Comparison of ENCODE assay signal across 14 cellular contexts in genomic region chr16:89920723-89921122, GRCh38. TPM values are rescaled to one million over a fixed set of nuclear protein-coding genes. Genes with fewer than 3 reads are reported as not detected.
A peak's percentile ranks its signal among the peaks of the same experiment; 100 is the strongest.
DNase-seq lines count a peak whose midpoint lies in the region; ATAC-seq and TF ChIP-seq lines count a peak whose summit lies in the region.
"Had no signal": no experiment of that assay in that cellular context is flagged by ENCODE, and none has a peak within 500 bp of the region (broad histone marks: within the 10 kb centered on the region; RNA-seq: fewer than 3 reads in every experiment).

No MANE protein-coding gene starts in this region.

- H3K27ac ChIP-seq in DOHH2 (ENCODE audit: low read depth, low read length) = peak overlapping the region; percentile 86
- H3K27ac ChIP-seq in Karpas-422 (ENCODE audit: low read length) = no peak overlapping the region
- H3K27ac ChIP-seq in trophoblast cell (ENCODE audit: low read depth, low read length) = peak overlapping the region; percentile 98
- H3K27ac ChIP-seq in foreskin keratinocyte = no peak overlapping the region
- H3K27ac ChIP-seq: HL-60 had no signal

- no peaks in the 10 kb centered on the region for H3K9me2 ChIP-seq in DOHH2 (replicated peaks; ENCODE audit: control insufficient read depth, low read length)
- no peaks in the 10 kb centered on the region for H3K9me2 ChIP-seq in Karpas-422 (replicated peaks; ENCODE audit: insufficient read depth, low read length)

- H3K4me2 ChIP-seq in DOHH2 (ENCODE audit: low read length) (peak overlapping the region; percentile 84), Karpas-422 (ENCODE audit: low read depth, low read length, poor library complexity, severe bottlenecking) (no peak overlapping the region), trophoblast cell (ENCODE audit: low read length) (no peak overlapping the region)

- H3K4me3 ChIP-seq in DOHH2 (ENCODE audit: low read length) = peak overlapping the region; percentile 90
- H3K4me3 ChIP-seq in Karpas-422 (ENCODE audit: low read length) = no peak overlapping the region
- H3K4me3 ChIP-seq in cardiac fibroblast (replicated peaks in 1 of 2; ENCODE audit: low read depth in 2 of 2, low read length in 2 of 2) = no peak overlapping the region
- no peak overlapping the region for H3K4me3 ChIP-seq in trophoblast cell (ENCODE audit: low read depth, low read length)

- no peak for ATAC-seq in HG02642 (IDR thresholded peaks at IDR 0.05; ENCODE audit: poor library complexity, unreplicated experiment)
- ATAC-seq in foreskin keratinocyte = no peak

- H3F3A ChIP-seq in DOHH2 (ENCODE audit: control insufficient read depth, insufficient read depth) = peaks cover 22% of the 10 kb centered on the region

- H3K36me3 ChIP-seq in DOHH2 (ENCODE audit: control insufficient read depth, low read length) = peaks cover 20% of the 10 kb centered on the region
- H3K36me3 ChIP-seq in Karpas-422 (ENCODE audit: insufficient read depth, low read length) = no peaks in the 10 kb centered on the region
- H3K36me3 ChIP-seq in trophoblast cell (ENCODE audit: control insufficient read depth in 1 of 2, insufficient read depth in 2 of 2, low read length in 2 of 2) = peaks cover 0 to 2% of the 10 kb centered on the region in 2 experiments

- TF ChIP-seq CTCF in DOHH2 (IDR thresholded peaks at IDR 0.05; ENCODE audit: low read depth, low read length, poor library complexity, severe bottlenecking) (no peak), cardiac fibroblast (IDR thresholded peaks at IDR 0.05; ENCODE audit: low read depth, low read length) (no peak), foreskin keratinocyte (conservative IDR thresholded peaks at IDR 0.05) (no peak)

- H4K91ac ChIP-seq in trophoblast cell (ENCODE audit: low read depth, low read length) = peak overlapping the region; percentile 83

- H3K27me3 ChIP-seq in DOHH2 (ENCODE audit: control insufficient read depth, low read length) = no peaks in the 10 kb centered on the region
- no peaks in the 10 kb centered on the region for H3K27me3 ChIP-seq in Karpas-422 (ENCODE audit: low read length)
- H3K27me3 ChIP-seq in trophoblast cell (ENCODE audit: insufficient read depth, low read length) = peaks cover 3% of the 10 kb centered on the region
- peaks cover 9% of the 10 kb centered on the region for H3K27me3 ChIP-seq in foreskin keratinocyte

- no peak for DNase-seq in Karpas-422
- DNase-seq in cardiac fibroblast (ENCODE audit: low read depth in 2 of 2) = peak; percentile 24 to 40
- DNase-seq in trophoblast cell = no peak
- no peak for DNase-seq in stimulated activated CD4-positive, alpha-beta T cell treated with anti-CD3 and anti-CD28 coated beads, Interleukin-2, amount 100 ng/mL, for 24 hours
- no peak for DNase-seq in foreskin keratinocyte
- no peak for DNase-seq in activated naive CD4-positive, alpha-beta T cell treated with Interleukin-2 at 50 U/mL for 16 hours
- DNase-seq: Calu3, hypothalamus, NCI-H1417 treated with DMSO at 0.1 percent for 48 hours, NCI-H82, T-helper 1 cell had no signal

- peak overlapping the region; percentile 34 for H3K4ac ChIP-seq in trophoblast cell (ENCODE audit: low read depth, low read length)

- peak overlapping the region; percentile 47 for H3K14ac ChIP-seq in trophoblast cell (ENCODE audit: low read length)

- peak overlapping the region; percentile 51 for H2BK12ac ChIP-seq in trophoblast cell (ENCODE audit: low read length)

- H3K18ac ChIP-seq in trophoblast cell (ENCODE audit: low read length) = peak overlapping the region; percentile 48

- peak overlapping the region; percentile 39 for H4K12ac ChIP-seq in trophoblast cell (ENCODE audit: low read depth, low read length)

- H3K9ac ChIP-seq in Karpas-422 (ENCODE audit: low read length) (peak overlapping the region; percentile 20; the same call in 1 of the 2 replicates), trophoblast cell (ENCODE audit: low read length) (no peak overlapping the region)

- peaks cover 36% of the 10 kb centered on the region for H3K79me2 ChIP-seq in DOHH2 (ENCODE audit: control insufficient read depth, low read length)
- peaks cover 12% of the 10 kb centered on the region for H3K79me2 ChIP-seq in Karpas-422 (ENCODE audit: low read length)
- H3K79me2 ChIP-seq in trophoblast cell (ENCODE audit: control insufficient read depth, insufficient read depth, low read length, poor library complexity) = peaks cover 18% of the 10 kb centered on the region

- H4K20me1 ChIP-seq in DOHH2 (ENCODE audit: control insufficient read depth, insufficient read depth, low read depth, low read length) (no peaks in the 10 kb centered on the region; the same call in 1 of the 2 replicates), Karpas-422 (ENCODE audit: insufficient read depth, low read depth, low read length) (peaks cover 25% of the 10 kb centered on the region)

- H3K4me1 ChIP-seq in DOHH2 (ENCODE audit: control insufficient read depth, low read length) = peaks cover 61% of the 10 kb centered on the region
- H3K4me1 ChIP-seq in Karpas-422 (ENCODE audit: low read length) = peaks cover 63% of the 10 kb centered on the region
- H3K4me1 ChIP-seq in trophoblast cell (ENCODE audit: control insufficient read depth in 1 of 2, insufficient read depth in 2 of 2, low read length in 2 of 2) = peaks cover 41 to 50% of the 10 kb centered on the region in 2 experiments
- H3K4me1 ChIP-seq in foreskin keratinocyte = peaks cover 9% of the 10 kb centered on the region

- H2BK5ac ChIP-seq in trophoblast cell (ENCODE audit: low read depth, low read length, poor library complexity) = peak overlapping the region; percentile 81

- H2AFZ ChIP-seq in Karpas-422 (ENCODE audit: low read length) = no peak overlapping the region
- no peak overlapping the region for H2AFZ ChIP-seq in trophoblast cell (ENCODE audit: insufficient read depth, low read length, poor library complexity)

- H2BK120ac ChIP-seq in trophoblast cell (ENCODE audit: insufficient read depth, low read length, poor library complexity) = peak overlapping the region; percentile 67

- H4K8ac ChIP-seq in trophoblast cell (ENCODE audit: low read depth, low read length) = peak overlapping the region; percentile 73

- WGBS in trophoblast cell (ENCODE audit: extremely low coverage, insufficient coverage, insufficient read length) = no CpG with 5 or more reads among the region's 6 CpGs

- peaks cover 38% of the 10 kb centered on the region for H3K79me1 ChIP-seq in trophoblast cell (ENCODE audit: low read length)

- H2AK5ac ChIP-seq in trophoblast cell (ENCODE audit: low read length) = peak overlapping the region; percentile 82

- H3K9me3 ChIP-seq in DOHH2 (ENCODE audit: control insufficient read depth, insufficient read depth, low read length) (no peaks in the 10 kb centered on the region), Karpas-422 (ENCODE audit: low read length) (no peaks in the 10 kb centered on the region), trophoblast cell (ENCODE audit: insufficient read depth, low read depth, low read length) (peaks cover 4% of the 10 kb centered on the region)

- no peak overlapping the region for H3K23ac ChIP-seq in trophoblast cell (ENCODE audit: low read length)

RNA-seq across cellular contexts. Expression of gene MC1R, which starts 2.1 kb away (rescaled TPM):
- 3.2 and 4.8 TPM in 2 replicates for total RNA-seq in Karpas-422 (2014; rRNA removed; shearing (Covaris generic); ENCODE audit: low replicate concordance)
- polyA plus RNA-seq in trophoblast cell (2013) = 3.3 TPM in 2 replicates
- total RNA-seq in foreskin keratinocyte = 1.4 and 2.8 TPM in 2 replicates
- 1.3 and 2.1 TPM in 2 replicates for polyA plus RNA-seq in foreskin keratinocyte

RNA-seq across cellular contexts. Expression of gene TUBB3, which starts 2.4 kb away (rescaled TPM):
- total RNA-seq in Karpas-422 (2014; rRNA removed; shearing (Covaris generic); ENCODE audit: low replicate concordance) = 210 and 405 TPM in 2 replicates
- polyA plus RNA-seq in trophoblast cell (2013) = 398 and 423 TPM in 2 replicates
- 29.0 and 60.8 TPM in 2 replicates for total RNA-seq in foreskin keratinocyte
- 31.4 and 65.5 TPM in 2 replicates for polyA plus RNA-seq in foreskin keratinocyte

RNA-seq across cellular contexts. Expression of gene DEF8, which starts 27.8 kb away (rescaled TPM):
- total RNA-seq in Karpas-422 (2014; rRNA removed; shearing (Covaris generic); ENCODE audit: low replicate concordance) = 125 and 219 TPM in 2 replicates
- 48.9 and 52.2 TPM in 2 replicates for polyA plus RNA-seq in trophoblast cell (2013)
- 87.8 and 90.1 TPM in 2 replicates for total RNA-seq in foreskin keratinocyte
- polyA plus RNA-seq in foreskin keratinocyte = 111 TPM in 2 replicates

RNA-seq across cellular contexts. Expression of gene TCF25, which starts 47.3 kb away (rescaled TPM):
- total RNA-seq in Karpas-422 (2014; rRNA removed; shearing (Covaris generic); ENCODE audit: low replicate concordance) = 71.8 and 125 TPM in 2 replicates
- 163 and 166 TPM in 2 replicates for polyA plus RNA-seq in trophoblast cell (2013)
- total RNA-seq in foreskin keratinocyte = 89.1 and 93.4 TPM in 2 replicates
- 84.8 and 92.9 TPM in 2 replicates for polyA plus RNA-seq in foreskin keratinocyte

Comparison
In these comparisons a context has a peak if more than half of its experiments do, and no peak if none do; other contexts are left out.
1. H3K27ac ChIP-seq: peak in DOHH2 (single experiment) and trophoblast cell (single experiment); none in Karpas-422 (single experiment) and foreskin keratinocyte (single experiment).
2. DNase-seq: peak in cardiac fibroblast (2 of 2); none in Karpas-422 (single experiment), trophoblast cell (0 of 2), stimulated activated CD4-positive, alpha-beta T cell treated with anti-CD3 and anti-CD28 coated beads, Interleukin-2, amount 100 ng/mL, for 24 hours (0 of 2), foreskin keratinocyte (0 of 2) and activated naive CD4-positive, alpha-beta T cell treated with Interleukin-2 at 50 U/mL for 16 hours (single experiment).